ENCODE assay signal across 14 cellular contexts in genomic region chr7:6476596-6477374, GRCh38. TPM values are rescaled to one million over a fixed set of nuclear protein-coding genes. Genes with fewer than 3 reads are reported as not detected.
A peak's percentile ranks its signal among the peaks of the same experiment; 100 is the strongest.
DNase-seq lines count a peak whose midpoint lies in the region; ATAC-seq, FAIRE-seq and TF ChIP-seq lines count a peak whose summit lies in the region.
"Had no signal": no experiment of that assay in that cellular context is flagged by ENCODE, and none has a peak within 500 bp of the region (broad histone marks: within the 10 kb centered on the region; RNA-seq: fewer than 3 reads in every experiment).

No MANE protein-coding gene starts in this region.

- H3K4me1 Mint-ChIP-seq in osteocyte (ENCODE audit: unreplicated experiment) (peaks cover 46% of the 10 kb centered on the region), progenitor cell of endocrine pancreas (ENCODE audit: low read depth) (peaks cover 1% of the 10 kb centered on the region)

- H3K9ac ChIP-seq in Karpas-422 (ENCODE audit: low read length) (peak overlapping the region; percentile 57), K562 (ENCODE audit: insufficient read depth in 1 of 2, low read depth in 2 of 2, low read length in 2 of 2) (peak overlapping the region in 1 of 2 experiments; percentile 54; a peak in 1 of 4 replicates)

- H3K79me2 ChIP-seq in Karpas-422 (ENCODE audit: low read length) = peaks cover 84% of the 10 kb centered on the region
- peaks cover 92% of the 10 kb centered on the region for H3K79me2 ChIP-seq in K562 (ENCODE audit: control insufficient read depth, insufficient read depth, low read length)

- H3K9me3 Mint-ChIP-seq in osteocyte (ENCODE audit: unreplicated experiment) (no peaks in the 10 kb centered on the region), progenitor cell of endocrine pancreas (ENCODE audit: low read depth) (no peaks in the 10 kb centered on the region)
- H3K9me3 Mint-ChIP-seq: memory B cell had no signal

- peak; percentile 83 for DNase-seq in NCI-H2171 treated with DMSO at 0.1 percent for 48 hours (lab: John Stamatoyannopoulos, UW)
- DNase-seq in NCI-H2171 (lab: John Stamatoyannopoulos, UW) = no peak
- DNase-seq in Karpas-422 = peak; percentile 69
- DNase-seq in K562 (ENCODE audit: extremely low read depth in 1 of 4, low spot score in 3 of 4) = no peak
- no peak for DNase-seq in osteocyte (ENCODE audit: extremely low spot score, unreplicated experiment)
- no peak for DNase-seq in hepatic stellate cell (ENCODE audit: low spot score)
- no peak for DNase-seq in progenitor cell of endocrine pancreas (ENCODE audit: low spot score, unreplicated experiment)
- DNase-seq in NCI-H146 (lab: John Stamatoyannopoulos, UW) = no peak
- DNase-seq: body of pancreas, NCI-H187 treated with DMSO at 0.1 percent for 48 hours, upper lobe of left lung had no signal

- no TSS peak for BruUV-seq in K562 (replicated peaks; lab: Mats Ljungman, UMichigan)

- peaks cover 54% of the 10 kb centered on the region for H4K20me1 ChIP-seq in Karpas-422 (ENCODE audit: insufficient read depth, low read depth, low read length)
- H4K20me1 ChIP-seq in K562 (replicated peaks; ENCODE audit: control insufficient read depth, insufficient read depth, low read length) = peaks cover 62% of the 10 kb centered on the region

- peaks cover 10% of the 10 kb centered on the region for H3K9me1 ChIP-seq in K562 (ENCODE audit: control insufficient read depth, insufficient read depth, low read length)

- peak overlapping the region; percentile 57 for H3K4me3 ChIP-seq in Karpas-422 (ENCODE audit: low read length)
- no peak overlapping the region for H3K4me3 ChIP-seq in K562
- H3K4me3 ChIP-seq: body of pancreas, skin epidermis, upper lobe of left lung had no signal

- peak; percentile 19; the same call in 1 of the 3 replicates for ATAC-seq in K562
- ATAC-seq: body of pancreas had no signal

- FAIRE-seq in K562 (lab: Jason Lieb, UNC) = no peak
- FAIRE-seq: endothelial cell of umbilical vein had no signal

- H3K9me2 ChIP-seq in Karpas-422 (replicated peaks; ENCODE audit: insufficient read depth, low read length) = no peaks in the 10 kb centered on the region

- H3K27ac Mint-ChIP-seq in osteocyte (ENCODE audit: unreplicated experiment) (peak overlapping the region; percentile 85), progenitor cell of endocrine pancreas (no peak overlapping the region)

- H3K4me3 Mint-ChIP-seq in osteocyte (ENCODE audit: unreplicated experiment) (no peak overlapping the region), progenitor cell of endocrine pancreas (ENCODE audit: low read depth) (no peak overlapping the region)
- H3K4me3 Mint-ChIP-seq: memory B cell had no signal

- no peak overlapping the region for H2AFZ ChIP-seq in Karpas-422 (ENCODE audit: low read length)
- no peak overlapping the region for H2AFZ ChIP-seq in K562 (ENCODE audit: low read depth, low read length)

- no peaks in the 10 kb centered on the region for H3K9me3 ChIP-seq in Karpas-422 (ENCODE audit: low read length)
- no peaks in the 10 kb centered on the region for H3K9me3 ChIP-seq in K562 (replicated peaks; ENCODE audit: control insufficient read depth, insufficient read depth, low read depth, low read length)
- H3K9me3 ChIP-seq: body of pancreas, upper lobe of left lung had no signal

- TF ChIP-seq CTCF in K562 (IDR thresholded peaks at IDR 0.05 in 2 of 3, conservative IDR thresholded peaks at IDR 0.05 in 1 of 3; ENCODE audit: insufficient read depth in 2 of 3, low read depth in 1 of 3, low read length in 3 of 3) (no peak), osteocyte (IDR thresholded peaks at IDR 0.05) (no peak), progenitor cell of endocrine pancreas (IDR thresholded peaks at IDR 0.05; ENCODE audit: unreplicated experiment) (no peak)

- TF ChIP-seq RAD21 in K562 (CRISPR knock-in tag; conservative IDR thresholded peaks at IDR 0.05 in 1 of 2, IDR thresholded peaks at IDR 0.05 in 1 of 2) = no peak

- H3K4me1 ChIP-seq in Karpas-422 (ENCODE audit: low read length) (peaks cover 75% of the 10 kb centered on the region), K562 (replicated peaks in 1 of 2; ENCODE audit: control insufficient read depth in 2 of 2, insufficient read depth in 2 of 2, low read length in 2 of 2) (peaks cover 3 to 8% of the 10 kb centered on the region in 2 experiments; a peak in 3 of 5 replicates)

- no peak for TF ChIP-seq POLR2A in K562 (conservative IDR thresholded peaks at IDR 0.05)

- 87% methylated on average over 7 of the region's 7 CpGs for WGBS in K562 (ENCODE audit: insufficient coverage, low coverage, missing lambda C conversion rate)

- H3K27ac ChIP-seq in Karpas-422 (ENCODE audit: low read length) = peak overlapping the region; percentile 99
- no peak overlapping the region for H3K27ac ChIP-seq in K562 (ENCODE audit: extremely low read depth, low read depth, low read length)
- H3K27ac ChIP-seq: body of pancreas, upper lobe of left lung had no signal

- H3K36me3 Mint-ChIP-seq in osteocyte (ENCODE audit: unreplicated experiment) (peaks cover 23% of the 10 kb centered on the region), progenitor cell of endocrine pancreas (ENCODE audit: insufficient read depth) (peaks cover 5% of the 10 kb centered on the region)

- H3K36me3 ChIP-seq in Karpas-422 (ENCODE audit: insufficient read depth, low read length) (peaks cover 43% of the 10 kb centered on the region; the same call in 1 of the 2 replicates), K562 (ENCODE audit: control insufficient read depth, insufficient read depth, low read length) (peaks cover 91% of the 10 kb centered on the region)

- H3K27me3 ChIP-seq in Karpas-422 (ENCODE audit: low read length) (no peaks in the 10 kb centered on the region), K562 (ENCODE audit: control insufficient read depth in 2 of 2, insufficient read depth in 2 of 2, low read length in 2 of 2) (no peaks in the 10 kb centered on the region)
- H3K27me3 ChIP-seq: body of pancreas, upper lobe of left lung had no signal

- intact Hi-C loops in K562 (cut with micrococcal nuclease) = no loop called here

- TF ChIP-seq EP300 in K562 (IDR thresholded peaks at IDR 0.05; ENCODE audit: low read length) = no peak

- CTCF ChIA-PET in K562 (lab: Yijun Ruan, JAX; ENCODE audit: low intra/inter-chr PET ratio) = no interaction called here

- in situ Hi-C loops in K562 (cut with MboI) = no loop called here

- H3K27me3 Mint-ChIP-seq in osteocyte (ENCODE audit: unreplicated experiment) (no peaks in the 10 kb centered on the region), progenitor cell of endocrine pancreas (no peaks in the 10 kb centered on the region)
- H3K27me3 Mint-ChIP-seq: memory B cell had no signal

- H3K4me2 ChIP-seq in Karpas-422 (ENCODE audit: low read depth, low read length, poor library complexity, severe bottlenecking) = peak overlapping the region; percentile 93
- no peak overlapping the region for H3K4me2 ChIP-seq in K562 (ENCODE audit: insufficient read depth, low read length)

- POLR2A ChIA-PET in K562 (lab: Yijun Ruan, JAX) = interaction anchor here (0.5 to 4.2 kb wide), 8 partner anchors 10 to 85 kb away, joined by 3 to 16 read pairs (median 4); no protein-coding TSS in a partner anchor

TF ChIP-seq in K562, 482 proteins besides CTCF, POLR2A, EP300 and RAD21 (continues in another document):
- TF ChIP-seq ZNF239 (CRISPR knock-in tag; IDR thresholded peaks at IDR 0.05) (no peak), RB1 (IDR thresholded peaks at IDR 0.05; ENCODE audit: low read depth) (no peak)

RNA-seq across cellular contexts. Expression of gene KDELR2, which starts 7.2 kb away (rescaled TPM):
- total RNA-seq in Karpas-422 (2014; rRNA removed; shearing (Covaris generic); ENCODE audit: low replicate concordance) = 27.3 and 82.4 TPM in 2 replicates
- total RNA-seq in K562 (2011; cell fraction: chromatin; rRNA removed; ENCODE audit: low replicate concordance) = 94.9 and 147 TPM in 2 replicates
- 95.4 and 110 TPM in 2 replicates for total RNA-seq in K562 (2011; cell fraction: nucleolus; rRNA removed)
- total RNA-seq in K562 (2011; cell fraction: nucleoplasm; rRNA removed) = 163 and 235 TPM in 2 replicates
- total RNA-seq in K562 (2014; rRNA removed) (40.5 and 58.3 TPM in 2 replicates), K562 (2014; rRNA removed; fragmentation: Illumina TruSeq; extraction: Trizol) (80.3 and 80.4 TPM in 2 replicates), K562 (2015; rRNA removed; fragmentation: Illumina TruSeq; extraction: Trizol) (61.2 and 67.6 TPM in 2 replicates), K562 (2021) (111 and 113 TPM in 2 replicates), osteocyte (196 and 197 TPM in 2 replicates), progenitor cell of endocrine pancreas (76.5 and 86.4 TPM in 2 replicates)
- polyA plus RNA-seq in K562 (2011; rRNA removed) (121 and 166 TPM in 2 replicates), K562 (2014; fragmentation: Illumina TruSeq; extraction: Trizol) (69.8 and 75.3 TPM in 2 replicates), K562 (2014; fragmentation: Nextera tagmentation; extraction: Ambion mirVana) (10 to 100 TPM; 27.4 to 27.9 TPM), K562 (2014; rRNA removed) (51.3 and 67.0 TPM in 2 replicates)
- polyA plus RNA-seq in K562 (2011; cell fraction: cytosol; rRNA removed) = 75.6 and 141 TPM in 2 replicates
- polyA plus RNA-seq in K562 (2011; cell fraction: nucleus; rRNA removed) = 37.8 and 76.5 TPM in 2 replicates
- 65.3 and 95.8 TPM in 2 replicates for polyA plus RNA-seq in K562 (2012)
- 88.6 and 117 TPM in 2 replicates for polyA minus RNA-seq in K562 (2011; rRNA and poly(A)+ RNA removed)
- 54.8 and 56.9 TPM in 2 replicates for polyA minus RNA-seq in K562 (2011; cell fraction: cytosol; rRNA and poly(A)+ RNA removed)
- polyA minus RNA-seq in K562 (2011; cell fraction: nucleus; rRNA and poly(A)+ RNA removed) = 15.2 and 34.5 TPM in 2 replicates

RNA-seq across cellular contexts. Expression of gene DAGLB, which starts 29.0 kb away (rescaled TPM):
- total RNA-seq in Karpas-422 (2014; rRNA removed; shearing (Covaris generic); ENCODE audit: low replicate concordance) = 10.0 and 15.4 TPM in 2 replicates
- 63.0 and 140 TPM in 2 replicates for total RNA-seq in K562 (2011; cell fraction: chromatin; rRNA removed; ENCODE audit: low replicate concordance)
- 64.6 and 66.9 TPM in 2 replicates for total RNA-seq in K562 (2011; cell fraction: nucleolus; rRNA removed)
- total RNA-seq in K562 (2011; cell fraction: nucleoplasm; rRNA removed) = 67.4 and 68.4 TPM in 2 replicates
- 9.4 and 11.3 TPM in 2 replicates for total RNA-seq in K562 (2014; rRNA removed)
- 4.1 and 5.8 TPM in 2 replicates for total RNA-seq in K562 (2014; rRNA removed; fragmentation: Illumina TruSeq; extraction: Trizol)
- 9.4 and 9.7 TPM in 2 replicates for total RNA-seq in K562 (2015; rRNA removed; fragmentation: Illumina TruSeq; extraction: Trizol)
- total RNA-seq in K562 (2021) = 16.3 and 16.4 TPM in 2 replicates
- polyA plus RNA-seq in K562 (2011; rRNA removed) = 12.0 and 15.8 TPM in 2 replicates
- polyA plus RNA-seq in K562 (2011; cell fraction: cytosol; rRNA removed) = 15.1 and 17.4 TPM in 2 replicates
- 31.9 and 32.2 TPM in 2 replicates for polyA plus RNA-seq in K562 (2011; cell fraction: nucleus; rRNA removed)
- 7.4 and 10.0 TPM in 2 replicates for polyA plus RNA-seq in K562 (2012)
- 7.8 and 8.9 TPM in 2 replicates for polyA plus RNA-seq in K562 (2014; fragmentation: Illumina TruSeq; extraction: Trizol)
- 1 to 10 TPM in 1 of 2 experiments, under 1 TPM in 1; 0.92 to 1.0 TPM for polyA plus RNA-seq in K562 (2014; fragmentation: Nextera tagmentation; extraction: Ambion mirVana)
- 9.3 and 9.5 TPM in 2 replicates for polyA plus RNA-seq in K562 (2014; rRNA removed)
- 30.5 and 33.7 TPM in 2 replicates for polyA minus RNA-seq in K562 (2011; rRNA and poly(A)+ RNA removed)
- polyA minus RNA-seq in K562 (2011; cell fraction: cytosol; rRNA and poly(A)+ RNA removed) = 20.4 and 27.9 TPM in 2 replicates
- polyA minus RNA-seq in K562 (2011; cell fraction: nucleus; rRNA and poly(A)+ RNA removed) = 20.7 and 23.4 TPM in 2 replicates
- total RNA-seq in osteocyte = 21.5 and 22.4 TPM in 2 replicates
- total RNA-seq in progenitor cell of endocrine pancreas = 30.3 and 31.2 TPM in 2 replicates

Comparison
In these comparisons a context has a peak if more than half of its experiments do, and no peak if none do; other contexts are left out.
1. DNase-seq: peak in NCI-H2171 treated with DMSO at 0.1 percent for 48 hours (single experiment) and Karpas-422 (single experiment); none in NCI-H2171 (single experiment), K562 (0 of 4), osteocyte (single experiment), hepatic stellate cell (single experiment), progenitor cell of endocrine pancreas (single experiment) and NCI-H146 (single experiment).